ENCODE assay signal across 8 cellular contexts in genomic region chr17:80475949-80476876, GRCh38. TPM values are rescaled to one million over a fixed set of nuclear protein-coding genes. Genes with fewer than 3 reads are reported as not detected.
DNase-seq lines count a peak whose midpoint lies in the region; ATAC-seq and TF ChIP-seq lines count a peak whose summit lies in the region.

NPTX1 (minus strand) TSS chr17:80476607; CDS start chr17:80476446, 161 bp downstream.

- H3K27me3 Mint-ChIP-seq in T-helper 2 cell treated with Interferon-gamma antibody and Interleukin-4, amounts not matched to agents 5 μg/mL and 100 μg/mL, for 36 hours (ENCODE audit: low read depth), result peaks cover 57% of the 10 kb centered on the region

- intact Hi-C loops in psoas muscle (cut with DNase I), result no loop called here

- TF ChIP-seq CTCF in cardiac muscle cell (IDR thresholded peaks at IDR 0.05; ENCODE audit: low read depth, low read length) (no peak), right atrium auricular region (IDR thresholded peaks at IDR 0.05) (no peak), fibroblast of lung (conservative IDR thresholded peaks at IDR 0.05 in 1 of 2, IDR thresholded peaks at IDR 0.05 in 1 of 2; ENCODE audit: low read depth in 1 of 2, low read length in 2 of 2) (no peak), psoas muscle (IDR thresholded peaks at IDR 0.05) (no peak)

- WGBS in psoas muscle, 3 donors, result 1% methylated on average over 78 to 133 of the region's 133 CpGs

- H3K4me1 ChIP-seq in cardiac muscle cell (ENCODE audit: low read depth), result peaks cover 3% of the 10 kb centered on the region
- peaks cover 0 to 40% of the 10 kb centered on the region in 2 donors for H3K4me1 ChIP-seq in right atrium auricular region
- H3K4me1 ChIP-seq in fibroblast of lung (ENCODE audit: control insufficient read depth, extremely low read depth, insufficient read depth, low read length), result peaks cover 3% of the 10 kb centered on the region
- peaks cover 24% of the 10 kb centered on the region for H3K4me1 ChIP-seq in psoas muscle

- H3K27me3 ChIP-seq in cardiac muscle cell, result peaks cover 100% of the 10 kb centered on the region
- peaks cover 33 to 63% of the 10 kb centered on the region in 2 donors for H3K27me3 ChIP-seq in right atrium auricular region
- peaks cover 24% of the 10 kb centered on the region for H3K27me3 ChIP-seq in fibroblast of lung (ENCODE audit: control insufficient read depth, insufficient read depth, low read length)
- peaks cover 0 to 77% (median 38%) of the 10 kb centered on the region in 3 donors for H3K27me3 ChIP-seq in psoas muscle (ENCODE audit: insufficient read depth in 3 of 3, low read length in 2 of 3)

- peak within 1 kb of the TSS; percentile 87 for H3K4me2 ChIP-seq in fibroblast of lung (ENCODE audit: extremely low read depth, insufficient read depth, low read length)

- H3K4me3 Mint-ChIP-seq in T-helper 2 cell treated with Interferon-gamma antibody and Interleukin-4, amounts not matched to agents 5 μg/mL and 100 μg/mL, for 36 hours, result peak within 1 kb of the TSS; percentile 73

- DNase-seq in cardiac muscle cell (ENCODE audit: low read depth in 1 of 2, low spot score in 1 of 2) (peak; percentile 15 to 42), right atrium auricular region (ENCODE audit: low spot score) (no peak), fibroblast of lung (ENCODE audit: low read depth in 2 of 2) (no peak), psoas muscle (no peak), islet precursor cell (no peak), RPMI8226 (no peak)
- no peak for DNase-seq in T-helper 2 cell treated with Interferon-gamma antibody and Interleukin-4, amounts not matched to agents 5 μg/mL and 100 μg/mL, for 36 hours (ENCODE audit: low spot score)

- H3K4me3 ChIP-seq in cardiac muscle cell, result peak within 1 kb of the TSS; percentile 20
- peak within 1 kb of the TSS in 1 of 2 donors; percentile 37 for H3K4me3 ChIP-seq in right atrium auricular region
- H3K4me3 ChIP-seq in fibroblast of lung (replicated peaks in 1 of 4; ENCODE audit: control extremely low read depth in 1 of 4, insufficient read depth in 1 of 4, low read depth in 3 of 4, low read length in 4 of 4), result peak within 1 kb of the TSS in 3 of 4 experiments; percentile 46 to 59 (median 52)
- H3K4me3 ChIP-seq in psoas muscle, result peak within 1 kb of the TSS; percentile 64

- H3K79me2 ChIP-seq in fibroblast of lung (ENCODE audit: control insufficient read depth, insufficient read depth, low read length), result peaks cover 22% of the 10 kb centered on the region

- no peaks in the 10 kb centered on the region for H4K20me1 ChIP-seq in fibroblast of lung (ENCODE audit: control insufficient read depth, extremely low read depth, insufficient read depth, low read length)

- peaks cover 15% of the 10 kb centered on the region for H3K4me1 Mint-ChIP-seq in T-helper 2 cell treated with Interferon-gamma antibody and Interleukin-4, amounts not matched to agents 5 μg/mL and 100 μg/mL, for 36 hours (ENCODE audit: low read depth)

- H3K36me3 Mint-ChIP-seq in T-helper 2 cell treated with Interferon-gamma antibody and Interleukin-4, amounts not matched to agents 5 μg/mL and 100 μg/mL, for 36 hours (ENCODE audit: low read depth), result no peaks in the 10 kb centered on the region

- no peak within 1 kb of the TSS for H3K27ac Mint-ChIP-seq in T-helper 2 cell treated with Interferon-gamma antibody and Interleukin-4, amounts not matched to agents 5 μg/mL and 100 μg/mL, for 36 hours

- no peaks in the 10 kb centered on the region for H3K9me3 ChIP-seq in cardiac muscle cell (ENCODE audit: low read depth)
- H3K9me3 ChIP-seq in right atrium auricular region, result no peaks in the 10 kb centered on the region
- H3K9me3 ChIP-seq in fibroblast of lung (ENCODE audit: control insufficient read depth, insufficient read depth, low read depth, low read length), result no peaks in the 10 kb centered on the region
- no peaks in the 10 kb centered on the region for H3K9me3 ChIP-seq in psoas muscle

- H3K9me3 Mint-ChIP-seq in T-helper 2 cell treated with Interferon-gamma antibody and Interleukin-4, amounts not matched to agents 5 μg/mL and 100 μg/mL, for 36 hours, result no peaks in the 10 kb centered on the region

- H2AFZ ChIP-seq in fibroblast of lung (ENCODE audit: low read length), result no peak within 1 kb of the TSS

- H3K9ac ChIP-seq in fibroblast of lung (ENCODE audit: insufficient read depth, low read length), result peak within 1 kb of the TSS; percentile 42

- peak in 2 of 4 donors; percentile 5 to 20 for ATAC-seq in psoas muscle
- no peak for ATAC-seq in HG03354 (IDR thresholded peaks at IDR 0.05; ENCODE audit: poor library complexity, severe bottlenecking, unreplicated experiment)

- H3K27ac ChIP-seq in cardiac muscle cell (no peak within 1 kb of the TSS), right atrium auricular region (no peak within 1 kb of the TSS), fibroblast of lung (ENCODE audit: insufficient read depth, low read length) (no peak within 1 kb of the TSS), psoas muscle (no peak within 1 kb of the TSS)

- H3K36me3 ChIP-seq in cardiac muscle cell, result no peaks in the 10 kb centered on the region
- no peaks in the 10 kb centered on the region for H3K36me3 ChIP-seq in right atrium auricular region
- peaks cover 5% of the 10 kb centered on the region for H3K36me3 ChIP-seq in fibroblast of lung (ENCODE audit: control insufficient read depth, insufficient read depth, low read length)
- no peaks in the 10 kb centered on the region for H3K36me3 ChIP-seq in psoas muscle (ENCODE audit: insufficient read depth in 1 of 2, low read depth in 1 of 2)

RNA-seq across cellular contexts. Expression of gene NPTX1, which starts in this region (rescaled TPM):
- not detected in 2 replicates for total RNA-seq in cardiac muscle cell
- polyA plus RNA-seq in cardiac muscle cell, result 0.21 TPM in 1 of 2 replicates, not detected in the other
- total RNA-seq in right atrium auricular region, result not detected
- total RNA-seq in fibroblast of lung, result 3.3 and 31.2 TPM in 2 replicates
- 14.9 and 86.0 TPM in 2 replicates for polyA plus RNA-seq in fibroblast of lung
- 23.4 and 100 TPM in 2 replicates for polyA plus RNA-seq in fibroblast of lung (2012)
- polyA minus RNA-seq in fibroblast of lung (ENCODE audit: low replicate concordance), result 37.5 and 184 TPM in 2 replicates
- total RNA-seq in psoas muscle, result under 1 TPM; 0.25 to 0.84 (median 0.61) TPM
- polyA plus RNA-seq in psoas muscle, result 1 to 10 TPM in 2 of 3 donors, under 1 TPM in 1; 0.30 to 1.3 (median 1.2) TPM

Comparison
In these comparisons a context has a peak if more than half of its experiments do, and no peak if none do; other contexts are left out.
1. Peak in DNase-seq and H3K4me3 ChIP-seq in cardiac muscle cell; RNA of the gene not detected or under 1 TPM.